Comparison of ENCODE assay signal across 16 cellular contexts in genomic region chr2:43087413-43087812, GRCh38.
A peak's percentile ranks its signal among the peaks of the same experiment; 100 is the strongest.
DNase-seq lines count a peak whose midpoint lies in the region; ATAC-seq, FAIRE-seq and TF ChIP-seq lines count a peak whose summit lies in the region.
"Had no signal": no experiment of that assay in that cellular context is flagged by ENCODE, and none has a peak within 500 bp of the region (broad histone marks: within the 10 kb centered on the region; RNA-seq: fewer than 3 reads in every experiment).

No MANE protein-coding gene starts in this region.

- H3K4me3 ChIP-seq in heart left ventricle (no peak overlapping the region), parathyroid adenoma (ENCODE audit: low read depth, low read length) (no peak overlapping the region)
- H3K4me3 ChIP-seq: pancreas had no signal

- H3K27ac ChIP-seq in heart left ventricle (peak overlapping the region; percentile 74 to 96 (median 89)), foreskin keratinocyte (peak overlapping the region; percentile 97), parathyroid adenoma (peak overlapping the region; percentile 76)

- no peak overlapping the region for H3K4me2 ChIP-seq in parathyroid adenoma (ENCODE audit: low read length)

- no peak for TF ChIP-seq POLR2A in heart left ventricle (IDR thresholded peaks at IDR 0.05)

- TF ChIP-seq CTCF in heart left ventricle (IDR thresholded peaks at IDR 0.05) (no peak), foreskin keratinocyte (conservative IDR thresholded peaks at IDR 0.05) (no peak), parathyroid adenoma (IDR thresholded peaks at IDR 0.05) (no peak)

- H3K9ac ChIP-seq in parathyroid adenoma = no peak overlapping the region

- H3K27me3 ChIP-seq in heart left ventricle (no peaks in the 10 kb centered on the region), foreskin keratinocyte (no peaks in the 10 kb centered on the region), parathyroid adenoma (ENCODE audit: control insufficient read depth, insufficient read depth, low read length) (no peaks in the 10 kb centered on the region)
- H3K27me3 ChIP-seq: pancreas had no signal

- H3K79me2 ChIP-seq in parathyroid adenoma = no peaks in the 10 kb centered on the region

- H2AFZ ChIP-seq in parathyroid adenoma = no peak overlapping the region

- peaks cover 0 to 18% (median 9%) of the 10 kb centered on the region in 12 donors for H3K9me3 ChIP-seq in heart left ventricle
- H3K9me3 ChIP-seq in parathyroid adenoma (ENCODE audit: control insufficient read depth, low read length) = no peaks in the 10 kb centered on the region
- H3K9me3 ChIP-seq: pancreas had no signal

- 89 to 94% (median 93%) methylated on average over 3 of the region's 3 CpGs for WGBS in heart left ventricle, 4 donors

- intact Hi-C loops in heart left ventricle (cut with DNase I) = loop anchor here in 1 of 10 donors (2.0 kb wide), 1 partner anchor 13 kb away; no protein-coding TSS in a partner anchor
- intact Hi-C loops in Right ventricle myocardium inferior (cut with DNase I) = loop anchor here (5.0 kb wide), 2 partner anchors 110 to 135 kb away; no protein-coding TSS in a partner anchor

- H3K4me1 ChIP-seq in heart left ventricle = peaks cover 12 to 54% (median 49%) of the 10 kb centered on the region in 12 donors
- peaks cover 42% of the 10 kb centered on the region for H3K4me1 ChIP-seq in foreskin keratinocyte
- peaks cover 9% of the 10 kb centered on the region for H3K4me1 ChIP-seq in parathyroid adenoma

- H3K36me3 ChIP-seq in heart left ventricle (no peaks in the 10 kb centered on the region), parathyroid adenoma (ENCODE audit: control insufficient read depth, insufficient read depth, low read length) (no peaks in the 10 kb centered on the region)
- H3K36me3 ChIP-seq: pancreas had no signal

- no peak for ATAC-seq in heart left ventricle
- ATAC-seq in Right ventricle myocardium inferior = no peak
- no peak for ATAC-seq in foreskin keratinocyte
- no peak for ATAC-seq in HG03565 (IDR thresholded peaks at IDR 0.05; ENCODE audit: unreplicated experiment)

- peak; percentile 95 for FAIRE-seq in urothelium cell line (lab: Jason Lieb, UNC)
- FAIRE-seq: A204.1, colon, frontal cortex, pancreas had no signal

- DNase-seq in heart left ventricle = no peak
- DNase-seq in Right ventricle myocardium inferior (ENCODE audit: missing footprints) = no peak
- peak in 1 of 2 donors; percentile 55 for DNase-seq in foreskin keratinocyte
- DNase-seq in urothelium cell line (ENCODE audit: low spot score) = no peak
- DNase-seq in NOMO-1 treated with dmso at 0.1 percent for 144 hours (lab: John Stamatoyannopoulos, UW; ENCODE audit: unreplicated experiment) = no peak
- DNase-seq in RKO (ENCODE audit: low spot score) = no peak
- DNase-seq: activated CD4-positive, alpha-beta memory T cell treated with anti-CD3 and anti-CD28 coated beads for 36 hours; activated naive CD4-positive, alpha-beta T cell; Karpas-422; NCI-H2029; pancreas had no signal
